18 cellular contexts compared by ENCODE assay signal in genomic region chr17:28867276-28867675, GRCh38. TPM values are rescaled to one million over a fixed set of nuclear protein-coding genes. Genes with fewer than 3 reads are reported as not detected.
A peak's percentile ranks its signal among the peaks of the same experiment; 100 is the strongest.
DNase-seq lines count a peak whose midpoint lies in the region; ATAC-seq and TF ChIP-seq lines count a peak whose summit lies in the region.
"Had no signal": no experiment of that assay in that cellular context is flagged by ENCODE, and none has a peak within 500 bp of the region (broad histone marks: within the 10 kb centered on the region; RNA-seq: fewer than 3 reads in every experiment).

No MANE protein-coding gene starts in this region.

- TF ChIP-seq CTCF in VCaP (conservative IDR thresholded peaks at IDR 0.05) = no peak

- no peak for ATAC-seq in stimulated activated effector memory CD8-positive, alpha-beta T cell treated with anti-CD3 and anti-CD28 coated beads, Interleukin-12 subunit alpha, Interleukin-12 subunit beta, amount 100 ng/mL, for 72 hours
- no peak for ATAC-seq in HG03175 (IDR thresholded peaks at IDR 0.05; ENCODE audit: unreplicated experiment)
- no peak for ATAC-seq in left cardiac atrium
- ATAC-seq: GM23338 had no signal

- H3K27me3 ChIP-seq in CD8-positive, alpha-beta memory T cell (ENCODE audit: insufficient read depth, low read length, poor library complexity, severe bottlenecking) = no peaks in the 10 kb centered on the region
- H3K27me3 ChIP-seq: SJSA1 had no signal

- no peaks in the 10 kb centered on the region for H3K9me3 Mint-ChIP-seq in CD8-positive, alpha-beta memory T cell
- H3K9me3 Mint-ChIP-seq in stimulated activated effector memory CD8-positive, alpha-beta T cell treated with anti-CD3 and anti-CD28 coated beads, Interleukin-12 subunit alpha, Interleukin-12 subunit beta, amount 100 ng/mL, for 72 hours = no peaks in the 10 kb centered on the region
- H3K9me3 Mint-ChIP-seq: CD4-positive, CD25-positive, alpha-beta regulatory T cell; GM23338 had no signal

- peaks cover 5 to 10% (median 7%) of the 10 kb centered on the region in 3 donors for H3K4me1 Mint-ChIP-seq in CD8-positive, alpha-beta memory T cell
- peaks cover 13% of the 10 kb centered on the region for H3K4me1 Mint-ChIP-seq in stimulated activated effector memory CD8-positive, alpha-beta T cell treated with anti-CD3 and anti-CD28 coated beads, Interleukin-12 subunit alpha, Interleukin-12 subunit beta, amount 100 ng/mL, for 72 hours

- H3K27ac ChIP-seq in CD8-positive, alpha-beta memory T cell (ENCODE audit: low read depth, low read length) = peak overlapping the region; percentile 80
- H3K27ac ChIP-seq in VCaP = peak overlapping the region; percentile 4; the same call in 1 of the 2 replicates
- H3K27ac ChIP-seq: HL-60, SJSA1 had no signal

- H3K36me3 ChIP-seq in CD8-positive, alpha-beta memory T cell (ENCODE audit: insufficient read depth, low read length) = no peaks in the 10 kb centered on the region
- H3K36me3 ChIP-seq: SJSA1 had no signal

- H3K4me1 ChIP-seq in CD8-positive, alpha-beta memory T cell (ENCODE audit: insufficient read depth, low read length) = peaks cover 12% of the 10 kb centered on the region

- POLR2A ChIA-PET in CD8-positive, alpha-beta memory T cell (lab: Charles Lee) = no interaction called here

- no peak overlapping the region for H3K4me3 Mint-ChIP-seq in CD8-positive, alpha-beta memory T cell
- no peak overlapping the region for H3K4me3 Mint-ChIP-seq in stimulated activated effector memory CD8-positive, alpha-beta T cell treated with anti-CD3 and anti-CD28 coated beads, Interleukin-12 subunit alpha, Interleukin-12 subunit beta, amount 100 ng/mL, for 72 hours
- H3K4me3 Mint-ChIP-seq: GM23338 had no signal

- H3K27me3 Mint-ChIP-seq in CD8-positive, alpha-beta memory T cell = no peaks in the 10 kb centered on the region
- H3K27me3 Mint-ChIP-seq: CD4-positive, CD25-positive, alpha-beta regulatory T cell had no signal

- DNase-seq in CD8-positive, alpha-beta memory T cell = no peak
- DNase-seq in NCI-H524 treated with DMSO at 0.1 percent for 48 hours (lab: John Stamatoyannopoulos, UW) (peak; percentile 83), left cardiac atrium (no peak), iPS-NIHi11 (ENCODE audit: low spot score) (no peak)
- DNase-seq in stimulated activated effector memory CD8-positive, alpha-beta T cell treated with anti-CD3 and anti-CD28 coated beads, Interleukin-12 subunit alpha, Interleukin-12 subunit beta, amount 100 ng/mL, for 72 hours (ENCODE audit: low spot score in 2 of 2) = no peak
- DNase-seq: CD4-positive, CD25-positive, alpha-beta regulatory T cell; HCEC 1CT; Kasumi-1; NCI-H1105 treated with DMSO at 0.1 percent for 48 hours; NCI-H2029 treated with DMSO at 0.1 percent for 48 hours; NCI-H2227 treated with DMSO at 0.1 percent for 48 hours; Right ventricle myocardium superior; RPMI8226 had no signal

- H3K9me3 ChIP-seq in CD8-positive, alpha-beta memory T cell (ENCODE audit: low read length) = no peaks in the 10 kb centered on the region
- H3K9me3 ChIP-seq: SJSA1 had no signal

- no peak overlapping the region for H3K27ac Mint-ChIP-seq in CD8-positive, alpha-beta memory T cell
- peak overlapping the region; percentile 54 for H3K27ac Mint-ChIP-seq in stimulated activated effector memory CD8-positive, alpha-beta T cell treated with anti-CD3 and anti-CD28 coated beads, Interleukin-12 subunit alpha, Interleukin-12 subunit beta, amount 100 ng/mL, for 72 hours
- H3K27ac Mint-ChIP-seq: CD4-positive, CD25-positive, alpha-beta regulatory T cell; GM23338 had no signal

- CTCF ChIA-PET in CD8-positive, alpha-beta memory T cell (lab: Charles Lee) = interaction anchor here (0.9 kb wide), 1 partner anchor 102 kb away, joined by 3 read pairs; no protein-coding TSS in a partner anchor

- intact Hi-C loops in left cardiac atrium (cut with DNase I) = no loop called here

- no peaks in the 10 kb centered on the region for H3K36me3 Mint-ChIP-seq in CD8-positive, alpha-beta memory T cell
- H3K36me3 Mint-ChIP-seq in stimulated activated effector memory CD8-positive, alpha-beta T cell treated with anti-CD3 and anti-CD28 coated beads, Interleukin-12 subunit alpha, Interleukin-12 subunit beta, amount 100 ng/mL, for 72 hours = peaks cover 6% of the 10 kb centered on the region
- H3K36me3 Mint-ChIP-seq: CD4-positive, CD25-positive, alpha-beta regulatory T cell had no signal

- no peak overlapping the region for H3K4me3 ChIP-seq in CD8-positive, alpha-beta memory T cell (ENCODE audit: low read length)
- H3K4me3 ChIP-seq: GM23338, SJSA1 had no signal

RNA-seq across cellular contexts. Expression of gene ERAL1, which starts 12.5 kb away (rescaled TPM):
- 10 to 100 TPM; 84.1 to 86.2 TPM for total RNA-seq in CD8-positive, alpha-beta memory T cell
- 44.7 TPM for polyA plus RNA-seq in CD8-positive, alpha-beta memory T cell
- total RNA-seq in left cardiac atrium = 10 to 100 TPM; 29.0 to 30.2 TPM

RNA-seq across cellular contexts. Expression of gene FAM222B, which starts 24.7 kb away (rescaled TPM):
- 10 to 100 TPM; 20.6 to 21.5 TPM for total RNA-seq in CD8-positive, alpha-beta memory T cell
- 19.3 TPM for polyA plus RNA-seq in CD8-positive, alpha-beta memory T cell
- total RNA-seq in left cardiac atrium = 10 to 100 TPM; 15.7 to 18.8 TPM

RNA-seq across cellular contexts. Expression of gene FLOT2, which starts 30.3 kb away (rescaled TPM):
- total RNA-seq in CD8-positive, alpha-beta memory T cell = 100 to 1,000 TPM; 113 to 115 TPM
- 268 TPM for polyA plus RNA-seq in CD8-positive, alpha-beta memory T cell
- 100 to 1,000 TPM in 1 of 2 donors, 10 to 100 TPM in 1; 89.9 to 107 TPM for total RNA-seq in left cardiac atrium

RNA-seq across cellular contexts. Expression of gene DHRS13, which starts 35.6 kb away (rescaled TPM):
- 10 to 100 TPM; 32.6 to 34.7 TPM for total RNA-seq in CD8-positive, alpha-beta memory T cell
- 26.5 TPM for polyA plus RNA-seq in CD8-positive, alpha-beta memory T cell
- total RNA-seq in left cardiac atrium = 1 to 10 TPM; 2.8 to 3.7 TPM
